In the genomic region with DNA sequence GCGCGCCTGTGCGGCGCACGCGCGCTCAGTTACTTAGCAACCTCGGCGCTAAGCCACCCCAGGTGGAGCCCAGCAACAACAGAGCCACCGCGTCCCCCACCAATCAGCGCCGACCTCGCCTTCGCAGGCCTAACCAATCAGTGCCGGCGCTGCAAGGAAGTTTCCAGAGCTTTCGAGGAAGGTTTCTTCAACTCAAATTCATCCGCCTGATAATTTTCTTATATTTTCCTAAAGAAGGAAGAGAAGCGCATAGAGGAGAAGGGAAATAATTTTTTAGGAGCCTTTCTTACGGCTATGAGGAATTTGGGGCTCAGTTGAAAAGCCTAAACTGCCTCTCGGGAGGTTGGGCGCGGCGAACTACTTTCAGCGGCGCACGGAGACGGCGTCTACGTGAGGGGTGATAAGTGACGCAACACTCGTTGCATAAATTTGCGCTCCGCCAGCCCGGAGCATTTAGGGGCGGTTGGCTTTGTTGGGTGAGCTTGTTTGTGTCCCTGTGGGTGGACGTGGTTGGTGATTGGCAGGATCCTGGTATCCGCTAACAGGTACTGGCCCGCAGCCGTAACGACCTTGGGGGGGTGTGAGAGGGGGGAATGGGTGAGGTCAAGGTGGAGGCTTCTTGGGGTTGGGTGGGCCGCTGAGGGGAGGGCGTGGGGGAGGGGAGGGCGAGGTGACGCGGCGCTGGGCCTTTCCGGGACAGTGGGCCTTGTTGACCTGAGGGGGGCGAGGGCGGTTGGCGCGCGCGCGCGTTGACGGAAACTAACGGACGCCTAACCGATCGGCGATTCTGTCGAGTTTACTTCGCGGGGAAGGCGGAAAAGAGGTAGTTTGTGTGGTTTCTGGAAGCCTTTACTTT, we compare ENCODE assay signal across 1 cellular context.
TF ChIP-seq lines count a peak whose summit lies in the region.

UBB (plus strand) TSS at position 452 of the 856 bp plus-strand sequence. CDS start 817 bp downstream, outside the sequence.

TF ChIP-seq in K562, 482 proteins besides CTCF, POLR2A, EP300 and RAD21 (continued from another document and continues in another):
- TF ChIP-seq, protein P1, sequence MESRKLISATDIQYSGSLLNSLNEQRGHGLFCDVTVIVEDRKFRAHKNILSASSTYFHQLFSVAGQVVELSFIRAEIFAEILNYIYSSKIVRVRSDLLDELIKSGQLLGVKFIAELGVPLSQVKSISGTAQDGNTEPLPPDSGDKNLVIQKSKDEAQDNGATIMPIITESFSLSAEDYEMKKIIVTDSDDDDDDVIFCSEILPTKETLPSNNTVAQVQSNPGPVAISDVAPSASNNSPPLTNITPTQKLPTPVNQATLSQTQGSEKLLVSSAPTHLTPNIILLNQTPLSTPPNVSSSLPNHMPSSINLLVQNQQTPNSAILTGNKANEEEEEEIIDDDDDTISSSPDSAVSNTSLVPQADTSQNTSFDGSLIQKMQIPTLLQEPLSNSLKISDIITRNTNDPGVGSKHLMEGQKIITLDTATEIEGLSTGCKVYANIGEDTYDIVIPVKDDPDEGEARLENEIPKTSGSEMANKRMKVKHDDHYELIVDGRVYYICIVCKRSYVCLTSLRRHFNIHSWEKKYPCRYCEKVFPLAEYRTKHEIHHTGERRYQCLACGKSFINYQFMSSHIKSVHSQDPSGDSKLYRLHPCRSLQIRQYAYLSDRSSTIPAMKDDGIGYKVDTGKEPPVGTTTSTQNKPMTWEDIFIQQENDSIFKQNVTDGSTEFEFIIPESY (CRISPR knock-in tag; IDR thresholded peaks at IDR 0.05): no peak
- TF ChIP-seq, protein P2, sequence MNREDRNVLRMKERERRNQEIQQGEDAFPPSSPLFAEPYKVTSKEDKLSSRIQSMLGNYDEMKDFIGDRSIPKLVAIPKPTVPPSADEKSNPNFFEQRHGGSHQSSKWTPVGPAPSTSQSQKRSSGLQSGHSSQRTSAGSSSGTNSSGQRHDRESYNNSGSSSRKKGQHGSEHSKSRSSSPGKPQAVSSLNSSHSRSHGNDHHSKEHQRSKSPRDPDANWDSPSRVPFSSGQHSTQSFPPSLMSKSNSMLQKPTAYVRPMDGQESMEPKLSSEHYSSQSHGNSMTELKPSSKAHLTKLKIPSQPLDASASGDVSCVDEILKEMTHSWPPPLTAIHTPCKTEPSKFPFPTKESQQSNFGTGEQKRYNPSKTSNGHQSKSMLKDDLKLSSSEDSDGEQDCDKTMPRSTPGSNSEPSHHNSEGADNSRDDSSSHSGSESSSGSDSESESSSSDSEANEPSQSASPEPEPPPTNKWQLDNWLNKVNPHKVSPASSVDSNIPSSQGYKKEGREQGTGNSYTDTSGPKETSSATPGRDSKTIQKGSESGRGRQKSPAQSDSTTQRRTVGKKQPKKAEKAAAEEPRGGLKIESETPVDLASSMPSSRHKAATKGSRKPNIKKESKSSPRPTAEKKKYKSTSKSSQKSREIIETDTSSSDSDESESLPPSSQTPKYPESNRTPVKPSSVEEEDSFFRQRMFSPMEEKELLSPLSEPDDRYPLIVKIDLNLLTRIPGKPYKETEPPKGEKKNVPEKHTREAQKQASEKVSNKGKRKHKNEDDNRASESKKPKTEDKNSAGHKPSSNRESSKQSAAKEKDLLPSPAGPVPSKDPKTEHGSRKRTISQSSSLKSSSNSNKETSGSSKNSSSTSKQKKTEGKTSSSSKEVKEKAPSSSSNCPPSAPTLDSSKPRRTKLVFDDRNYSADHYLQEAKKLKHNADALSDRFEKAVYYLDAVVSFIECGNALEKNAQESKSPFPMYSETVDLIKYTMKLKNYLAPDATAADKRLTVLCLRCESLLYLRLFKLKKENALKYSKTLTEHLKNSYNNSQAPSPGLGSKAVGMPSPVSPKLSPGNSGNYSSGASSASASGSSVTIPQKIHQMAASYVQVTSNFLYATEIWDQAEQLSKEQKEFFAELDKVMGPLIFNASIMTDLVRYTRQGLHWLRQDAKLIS (CRISPR knock-in tag; IDR thresholded peaks at IDR 0.05): peak; percentile 89
- TF ChIP-seq NFE2 (IDR thresholded peaks at IDR 0.05; ENCODE audit: low read depth) (peak; percentile 12; the same call in 1 of the 2 replicates), ETV5 (CRISPR knock-in tag; IDR thresholded peaks at IDR 0.05; ENCODE audit: low read depth) (0 out of 2 replicates have a peak, but pooled peaks have one; percentile 47), NR2C1 (IDR thresholded peaks at IDR 0.05) (peak; percentile 56), NR2C1 (tag; IDR thresholded peaks at IDR 0.05) (peak; percentile 19; the same call in 1 of the 2 replicates), NFRKB (IDR thresholded peaks at IDR 0.05; ENCODE audit: low read depth) (peak; percentile 83), HIVEP1 (CRISPR knock-in tag; IDR thresholded peaks at IDR 0.05) (no peak), MBD2 (IDR thresholded peaks at IDR 0.05; ENCODE audit: borderline replicate concordance, low read depth) (peak; percentile 87), POLR2B (IDR thresholded peaks at IDR 0.05; ENCODE audit: low read depth, partially characterized antibody) (peak; percentile 99), ZNF449 (CRISPR knock-in tag; IDR thresholded peaks at IDR 0.05) (no peak), TARDBP (IDR thresholded peaks at IDR 0.05) (peak; percentile 25; the same call in 1 of the 2 replicates), PTTG1 (tag; IDR thresholded peaks at IDR 0.05; ENCODE audit: low read depth) (no peak), ID3 (CRISPR knock-in tag; IDR thresholded peaks at IDR 0.05) (no peak), ID3 (tag; IDR thresholded peaks at IDR 0.05) (peak; percentile 73; the same call in 1 of the 2 replicates), SP1 (CRISPR knock-in tag; IDR thresholded peaks at IDR 0.05) (no peak; the same call in none of the 2 replicates), CXXC5 (CRISPR knock-in tag; IDR thresholded peaks at IDR 0.05) (peak; percentile 99), SIX5 (IDR thresholded peaks at IDR 0.05; ENCODE audit: borderline replicate concordance in 1 of 2, insufficient read depth in 1 of 2, low read depth in 1 of 2, low read length in 2 of 2) (no peak), LARP7 (IDR thresholded peaks at IDR 0.05) (no peak), POLR3G (IDR thresholded peaks at IDR 0.05; ENCODE audit: extremely low read depth, insufficient read length, insufficient replicate concordance) (no peak), ASH1L (IDR thresholded peaks at IDR 0.05; ENCODE audit: borderline replicate concordance, low read depth, partially characterized antibody) (peak; percentile 58), HDAC6 (IDR thresholded peaks at IDR 0.05; ENCODE audit: low read depth, low read length) (0 out of 2 replicates have a peak, but pooled peaks have one; percentile 41), NONO (IDR thresholded peaks at IDR 0.05; ENCODE audit: low read depth in 2 of 2, low read length in 1 of 2) (0 out of 4 replicates have a peak, but pooled peaks of 1 of the 2 experiments have one; percentile 49), GATAD2B (IDR thresholded peaks at IDR 0.05; ENCODE audit: borderline replicate concordance) (peak; percentile 52; the same call in 1 of the 2 replicates), HOMEZ (CRISPR knock-in tag; IDR thresholded peaks at IDR 0.05) (no peak), ZBTB40 (IDR thresholded peaks at IDR 0.05) (no peak; the same call in 1 of the 2 replicates), ZBTB40 (CRISPR knock-in tag; IDR thresholded peaks at IDR 0.05) (no peak), NR1H2 (CRISPR knock-in tag; IDR thresholded peaks at IDR 0.05) (no peak; the same call in 1 of the 2 replicates), NBN (IDR thresholded peaks at IDR 0.05; ENCODE audit: low read depth) (no peak; the same call in 1 of the 2 replicates)
- TF ChIP-seq, protein P3, sequence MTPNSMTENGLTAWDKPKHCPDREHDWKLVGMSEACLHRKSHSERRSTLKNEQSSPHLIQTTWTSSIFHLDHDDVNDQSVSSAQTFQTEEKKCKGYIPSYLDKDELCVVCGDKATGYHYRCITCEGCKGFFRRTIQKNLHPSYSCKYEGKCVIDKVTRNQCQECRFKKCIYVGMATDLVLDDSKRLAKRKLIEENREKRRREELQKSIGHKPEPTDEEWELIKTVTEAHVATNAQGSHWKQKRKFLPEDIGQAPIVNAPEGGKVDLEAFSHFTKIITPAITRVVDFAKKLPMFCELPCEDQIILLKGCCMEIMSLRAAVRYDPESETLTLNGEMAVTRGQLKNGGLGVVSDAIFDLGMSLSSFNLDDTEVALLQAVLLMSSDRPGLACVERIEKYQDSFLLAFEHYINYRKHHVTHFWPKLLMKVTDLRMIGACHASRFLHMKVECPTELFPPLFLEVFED (CRISPR knock-in tag; conservative IDR thresholded peaks at IDR 0.05): peak; percentile 86; the same call in 1 of the 2 replicates
